In the genomic region with DNA sequence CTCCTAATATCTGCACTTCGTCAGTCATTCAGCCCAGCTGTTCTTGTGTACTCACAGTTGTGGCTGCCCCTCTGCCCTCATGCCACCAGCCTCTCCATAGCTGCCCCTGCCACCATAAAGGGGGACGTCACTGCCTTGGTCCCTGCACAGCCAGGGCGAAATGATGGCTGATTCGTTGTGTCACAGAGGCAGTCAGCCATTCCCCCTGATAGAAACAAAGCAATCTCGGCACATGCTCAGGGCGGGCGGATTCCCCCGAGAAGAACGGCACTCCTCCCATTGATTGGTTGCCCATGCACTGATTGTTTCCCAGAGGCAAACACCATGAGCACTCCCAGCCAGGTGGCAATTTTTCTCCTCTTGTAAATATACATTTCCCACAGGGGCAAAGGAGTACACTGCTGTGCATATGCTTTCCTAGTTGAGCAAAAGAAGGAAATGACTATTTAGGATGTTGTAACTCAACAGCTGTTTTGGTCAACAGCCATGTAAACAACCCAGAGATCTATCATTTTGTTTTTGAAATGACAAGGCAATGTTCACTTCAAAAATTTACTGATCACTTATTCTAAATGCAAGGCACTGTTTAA, we compare ENCODE assay signal across 27 cellular contexts. TPM values are rescaled to one million over a fixed set of nuclear protein-coding genes. Genes with fewer than 3 reads are reported as not detected.
A peak's percentile ranks its signal among the peaks of the same experiment; 100 is the strongest.
DNase-seq lines count a peak whose midpoint lies in the region; ATAC-seq and TF ChIP-seq lines count a peak whose summit lies in the region.
"Had no signal": no experiment of that assay in that cellular context is flagged by ENCODE, and none has a peak within 500 bp of the region (broad histone marks: within the 10 kb centered on the region; RNA-seq: fewer than 3 reads in every experiment).

No MANE protein-coding gene starts in this region.

- TF ChIP-seq CTCF in mucosa of descending colon (IDR thresholded peaks at IDR 0.05), result no peak

- no peak overlapping the region for H3K4me3 ChIP-seq in mucosa of descending colon
- H3K4me3 ChIP-seq: colonic mucosa, SK-N-MC, tibial nerve had no signal

- no peaks in the 10 kb centered on the region for H3K4me1 ChIP-seq in mucosa of descending colon (ENCODE audit: low read depth)
- H3K4me1 ChIP-seq: colonic mucosa had no signal

- H3K9me3 ChIP-seq in mucosa of descending colon, result no peaks in the 10 kb centered on the region
- H3K9me3 ChIP-seq: colonic mucosa, tibial nerve had no signal

- H3K27ac ChIP-seq in caudate nucleus (ENCODE audit: low read depth, low read length), result no peak overlapping the region
- H3K27ac ChIP-seq: colonic mucosa, RWPE1, SK-N-MC, tibial nerve had no signal

- intact Hi-C loops in mucosa of descending colon (cut with DNase I, micrococcal nuclease), result no loop called here

- ATAC-seq in mucosa of descending colon, result peak; percentile 28
- ATAC-seq: effector memory CD8-positive, alpha-beta T cell; esophagus mucosa; sciatic nerve had no signal

- no peaks in the 10 kb centered on the region for H3K36me3 ChIP-seq in mucosa of descending colon (ENCODE audit: low read depth)
- H3K36me3 ChIP-seq: colonic mucosa, tibial nerve had no signal

- DNase-seq in COLO668 (lab: John Stamatoyannopoulos, UW; ENCODE audit: unreplicated experiment) (peak; percentile 6), NCI-H1092 treated with DMSO at 0.1 percent for 48 hours (lab: John Stamatoyannopoulos, UW) (peak; percentile 64), NCI-H774 (lab: John Stamatoyannopoulos, UW) (peak; percentile 38), mucosa of descending colon (no peak), AML-193 (lab: John Stamatoyannopoulos, UW) (no peak), UCSD-AML1 (lab: John Stamatoyannopoulos, UW; ENCODE audit: unreplicated experiment) (no peak), caudate nucleus (lab: John Stamatoyannopoulos, UW) (no peak)
- DNase-seq in stimulated activated CD4-positive, alpha-beta T cell treated with anti-CD3 and anti-CD28 coated beads, Interleukin-4, amount 100 ng/mL, for 4 hours, result no peak
- DNase-seq: activated CD4-positive, alpha-beta T cell treated with anti-CD3 and anti-CD28 coated beads, Interleukin-2, amount 10 ng/mL, durations not matched to agents 7 days and 5 days; activated naive CD4-positive, alpha-beta T cell; activated T-cell treated with anti-CD3 and anti-CD28 coated beads, Interleukin-2, amount 50 U/mL, for 48 hours; CD4-positive, alpha-beta T cell; colonic mucosa; effector memory CD8-positive, alpha-beta T cell; HFFc6; islet precursor cell; NCI-H2029; NCI-H524; stimulated activated CD4-positive, alpha-beta T cell treated with anti-CD3 and anti-CD28 coated beads, Interleukin-15, amount 100 ng/mL, for 24 hours; stimulated activated CD8-positive, alpha-beta memory T cell treated with anti-CD3 and anti-CD28 coated beads, Interleukin-4, amount 100 ng/mL, for 48 hours had no signal

RNA-seq across cellular contexts. Expression of a gene that starts 56.5 kb away (rescaled TPM):
- total RNA-seq in mucosa of descending colon, result 1 to 10 TPM in 1 of 3 donors, under 1 TPM in 2; 0.14 to 3.7 (median 0.14) TPM
- total RNA-seq: activated CD4-positive, alpha-beta T cell treated with anti-CD3 and anti-CD28 coated beads, Interleukin-2, amount 10 ng/mL, durations not matched to agents 7 days and 5 days; CD4-positive, alpha-beta T cell; esophagus mucosa; G401; MCF 10A had no signal

Comparison
In these comparisons a context has a peak if more than half of its experiments do, and no peak if none do; other contexts are left out.
1. DNase-seq: peak in COLO668 (single experiment), NCI-H1092 treated with DMSO at 0.1 percent for 48 hours (single experiment) and NCI-H774 (single experiment); none in mucosa of descending colon (0 of 3), stimulated activated CD4-positive, alpha-beta T cell treated with anti-CD3 and anti-CD28 coated beads, Interleukin-4, amount 100 ng/mL, for 4 hours (0 of 2), AML-193 (0 of 2), UCSD-AML1 (single experiment) and caudate nucleus (0 of 61).